Comparison of ENCODE assay signal across 8 cellular contexts in the genomic region with DNA sequence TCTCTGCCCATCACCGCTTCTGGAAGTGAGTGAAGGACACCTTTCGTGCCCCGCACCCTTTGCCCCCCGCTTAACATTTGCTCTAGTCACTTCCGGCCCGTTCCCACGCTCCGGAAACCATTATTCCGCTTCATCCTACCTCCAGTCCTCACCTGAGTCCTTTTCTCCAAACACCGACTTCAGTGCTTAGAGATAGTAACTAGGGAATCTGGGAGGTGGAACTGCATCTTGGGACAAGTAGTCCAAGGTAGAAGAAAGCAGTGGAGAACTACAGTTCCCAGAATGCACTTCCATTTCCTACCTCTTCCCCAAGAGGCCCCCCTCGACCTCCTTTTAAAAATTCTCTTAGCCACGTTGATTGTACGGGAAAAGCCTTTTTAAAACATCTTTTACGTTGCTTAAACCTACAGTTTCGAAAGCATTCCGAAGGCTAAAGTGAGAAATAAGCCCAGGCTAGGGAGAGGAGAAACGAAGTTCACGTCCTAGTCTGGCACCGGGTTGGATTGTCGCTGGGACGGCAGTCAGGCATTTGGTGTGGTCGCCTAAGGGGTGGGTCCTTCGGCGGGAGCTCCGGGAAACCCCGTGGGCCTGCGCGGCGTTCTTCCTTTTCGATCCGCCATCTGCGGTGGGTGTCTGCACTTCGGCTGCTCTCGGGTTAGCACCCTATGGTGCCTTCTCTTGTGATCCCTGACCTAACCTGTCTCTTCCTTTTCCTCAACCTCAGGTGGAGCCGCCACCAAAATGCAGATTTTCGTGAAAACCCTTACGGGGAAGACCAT. TPM values are rescaled to one million over a fixed set of nuclear protein-coding genes. Genes with fewer than 3 reads are reported as not detected.
DNase-seq lines count a peak whose midpoint lies in the region; ATAC-seq, FAIRE-seq and TF ChIP-seq lines count a peak whose summit lies in the region.

A gene (minus strand): TSS at position 210 of the 779 bp plus-strand sequence. CDS start 9,882 bp downstream, outside the sequence.
A gene (plus strand): TSS at position 605 of the 779 bp plus-strand sequence. CDS start 137 bp downstream, at position 742.

- peak within 1 kb of the TSS; percentile 98 for H3K27ac ChIP-seq in keratinocyte (ENCODE audit: control insufficient read depth, insufficient read depth, low read length)

- H3K4me2 ChIP-seq in keratinocyte (ENCODE audit: control insufficient read depth, extremely low read depth, insufficient read depth, low read depth, low read length) = peak within 1 kb of the TSS; percentile 92

- no peaks in the 10 kb centered on the region for H4K20me1 ChIP-seq in keratinocyte (ENCODE audit: control insufficient read depth, extremely low read depth, insufficient read depth, low read length)

- H3K9me3 ChIP-seq in keratinocyte (ENCODE audit: control insufficient read depth, low read depth, low read length) = no peaks in the 10 kb centered on the region

- peak within 1 kb of the TSS; percentile 89 to 91 (median 91) for H3K4me3 ChIP-seq in keratinocyte (ENCODE audit: control insufficient read depth in 2 of 3, extremely low read depth in 1 of 3, insufficient read depth in 2 of 3, low read depth in 1 of 3, low read length in 3 of 3)

- peaks cover 7% of the 10 kb centered on the region for H3K4me1 ChIP-seq in keratinocyte (ENCODE audit: control insufficient read depth, extremely low read depth, insufficient read depth, low read length)

- peaks cover 62% of the 10 kb centered on the region for H3K79me2 ChIP-seq in keratinocyte (ENCODE audit: control insufficient read depth, insufficient read depth, low read length)

- peak; percentile 85 for ATAC-seq in GM19023 (IDR thresholded peaks at IDR 0.05; ENCODE audit: unreplicated experiment)
- peak; percentile 84 for ATAC-seq in HG03280 (IDR thresholded peaks at IDR 0.05; ENCODE audit: unreplicated experiment)

- DNase-seq in AG08396 (ENCODE audit: low spot score) = peak; percentile 89
- peak; percentile 98 for DNase-seq in NCI-H345 treated with DMSO at 0.1 percent for 48 hours (lab: John Stamatoyannopoulos, UW; ENCODE audit: unreplicated experiment)
- DNase-seq in activated CD4-positive, CD25-positive, alpha-beta regulatory T cell (lab: John Stamatoyannopoulos, UW) = peak; percentile 79 to 87 (median 86)
- DNase-seq in cerebellar cortex (ENCODE audit: low spot score) = peak; percentile 99
- peak; percentile 94 for DNase-seq in keratinocyte (ENCODE audit: low read depth, low spot score)
- DNase-seq in stimulated activated CD4-positive, alpha-beta T cell treated with anti-CD3 and anti-CD28 coated beads, Interleukin-15, amount 100 ng/mL, for 1 hour (ENCODE audit: low read depth in 1 of 2, low spot score in 1 of 2) = peak; percentile 84 to 94

- H3K9me1 ChIP-seq in keratinocyte (ENCODE audit: control insufficient read depth, extremely low read depth, insufficient read depth, low read length) = peaks cover 2% of the 10 kb centered on the region

- no peak for TF ChIP-seq CTCF in keratinocyte (optimal IDR thresholded peaks at IDR 0.05 in 1 of 3, IDR thresholded peaks at IDR 0.05 in 1 of 3, conservative IDR thresholded peaks at IDR 0.05 in 1 of 3; ENCODE audit: extremely low read depth in 1 of 3, insufficient read depth in 2 of 3, low read length in 3 of 3)

- H3K9ac ChIP-seq in keratinocyte (ENCODE audit: control insufficient read depth, extremely low read depth, insufficient read depth, low read length) = peak within 1 kb of the TSS; percentile 98

- no peaks in the 10 kb centered on the region for H3K27me3 ChIP-seq in keratinocyte (ENCODE audit: control insufficient read depth, extremely low read depth, insufficient read depth, low read length)

- H2AFZ ChIP-seq in keratinocyte (ENCODE audit: control insufficient read depth, low read length) = peak within 1 kb of the TSS; percentile 94

- dilution Hi-C loops in keratinocyte (cut with MboI; ENCODE audit: extremely low pct_ligation_motif_present, low sequenced_read_pairs) = no loop called here

- peaks cover 12 to 31% of the 10 kb centered on the region in 2 experiments for H3K36me3 ChIP-seq in keratinocyte (ENCODE audit: control insufficient read depth in 2 of 2, extremely low read depth in 1 of 2, insufficient read depth in 2 of 2, low read length in 2 of 2)

- peak; percentile 84 for FAIRE-seq in keratinocyte (lab: Jason Lieb, UNC)

RNA-seq across cellular contexts. Expression of the first gene that starts in this region (rescaled TPM):
- polyA plus RNA-seq in keratinocyte = 3.1 to 15.2 TPM (median 10.6 TPM) in 3 replicates
- polyA plus RNA-seq in keratinocyte (2011; ENCODE audit: low read depth) = 10.9 TPM
- polyA plus RNA-seq in keratinocyte (2011; cell fraction: cytosol; rRNA removed) = 3.2 and 5.4 TPM in 2 replicates
- 20.1 and 28.8 TPM in 2 replicates for polyA plus RNA-seq in keratinocyte (2011; cell fraction: nucleus; rRNA removed)
- polyA plus RNA-seq in keratinocyte (2012; ENCODE audit: low replicate concordance) = 4.1 and 9.1 TPM in 2 replicates
- 6.8 to 13.3 TPM in 2 of 3 replicates, not detected in the other for polyA minus RNA-seq in keratinocyte
- polyA minus RNA-seq in keratinocyte (2011; cell fraction: cytosol; rRNA and poly(A)+ RNA removed) = not detected
- polyA minus RNA-seq in keratinocyte (2011; cell fraction: nucleus; rRNA and poly(A)+ RNA removed) = 14.6 and 30.7 TPM in 2 replicates

RNA-seq across cellular contexts. Expression of the second gene that starts in this region (rescaled TPM):
- 1,786 to 2,341 TPM (median 2,021 TPM) in 3 replicates for polyA plus RNA-seq in keratinocyte
- 2,541 TPM for polyA plus RNA-seq in keratinocyte (2011; ENCODE audit: low read depth)
- 2,266 and 2,285 TPM in 2 replicates for polyA plus RNA-seq in keratinocyte (2011; cell fraction: cytosol; rRNA removed)
- polyA plus RNA-seq in keratinocyte (2011; cell fraction: nucleus; rRNA removed) = 484 and 681 TPM in 2 replicates
- polyA plus RNA-seq in keratinocyte (2012; ENCODE audit: low replicate concordance) = 1,996 and 2,014 TPM in 2 replicates
- 38.4 to 450 TPM (median 274 TPM) in 3 replicates for polyA minus RNA-seq in keratinocyte
- 363 TPM for polyA minus RNA-seq in keratinocyte (2011; cell fraction: cytosol; rRNA and poly(A)+ RNA removed)
- 71.5 and 116 TPM in 2 replicates for polyA minus RNA-seq in keratinocyte (2011; cell fraction: nucleus; rRNA and poly(A)+ RNA removed)

Comparison
In these comparisons a context has a peak if more than half of its experiments do, and no peak if none do; other contexts are left out.
1. Peak in every context shown above with its lines: DNase-seq, ATAC-seq, H3K4me3 ChIP-seq and H3K27ac ChIP-seq.